ENCODE assay signal across 21 cellular contexts in the genomic region with DNA sequence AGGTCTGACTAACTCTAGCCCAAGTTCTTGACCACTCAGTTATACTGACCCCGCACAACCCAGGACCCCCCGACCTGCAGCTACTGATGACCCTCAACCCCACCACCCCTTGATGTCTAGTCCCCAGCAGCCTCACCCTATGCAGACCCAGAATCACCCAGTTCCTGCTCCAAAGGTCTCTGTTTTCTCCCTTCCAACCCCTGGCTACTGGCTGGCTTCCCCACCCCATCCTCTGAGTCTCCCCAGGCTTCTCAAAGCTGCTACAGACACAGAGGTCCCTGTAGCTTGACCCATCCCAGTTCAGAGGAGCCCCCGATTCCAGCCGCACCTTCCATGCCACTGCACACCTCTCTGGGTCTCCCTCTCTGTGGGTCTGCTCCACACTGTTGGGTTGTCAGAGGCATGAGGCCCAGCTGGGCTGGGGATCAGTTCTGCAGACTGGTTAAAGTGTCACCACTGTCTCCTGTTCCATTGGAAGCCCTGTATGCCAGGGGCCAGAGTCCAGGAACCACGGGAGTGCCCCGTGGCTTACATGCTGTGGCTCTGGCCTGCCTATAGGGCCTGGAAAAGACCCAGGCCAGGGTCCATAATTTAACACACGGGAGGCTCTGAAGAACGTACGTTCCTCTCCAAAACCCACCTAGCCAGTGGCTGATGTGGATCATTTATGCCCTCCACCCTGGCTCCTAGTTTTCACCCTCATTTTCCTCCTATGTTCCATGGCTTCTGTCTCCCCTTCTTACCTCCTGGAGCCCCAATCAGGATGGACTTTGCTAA. TPM values are rescaled to one million over a fixed set of nuclear protein-coding genes. Genes with fewer than 3 reads are reported as not detected.
"Had no signal": no experiment of that assay in that cellular context is flagged by ENCODE, and none has a peak within 500 bp of the region (broad histone marks: within the 10 kb centered on the region; RNA-seq: fewer than 3 reads in every experiment).

No MANE protein-coding gene starts in this region.

- H3K9me3 Mint-ChIP-seq: activated T-cell treated with anti-CD3 and anti-CD28 coated beads, Interleukin-2, amount 50 U/mL, for 4 hours; dendritic cell treated with granulocyte-macrophage colony-stimulating factor and Interleukin-4, amounts not matched to agents 40 ng/mL and 50 ng/mL, for 4 days; effector memory CD8-positive, alpha-beta T cell; naive thymus-derived CD8-positive, alpha-beta T cell had no signal

- H3K36me3 ChIP-seq: gastroesophageal sphincter, upper lobe of left lung had no signal

- ATAC-seq: activated CD8-positive, alpha-beta memory T cell treated with anti-CD3 and anti-CD28 coated beads, Interleukin-2, amount 10 ng/mL, durations not matched to agents 7 days and 5 days; activated T-cell treated with anti-CD3 and anti-CD28 coated beads, Interleukin-2, amount 50 U/mL, for 4 hours; effector memory CD8-positive, alpha-beta T cell; gastroesophageal sphincter; naive thymus-derived CD8-positive, alpha-beta T cell; psoas muscle; sciatic nerve had no signal

- H3K27ac ChIP-seq: gastroesophageal sphincter, psoas muscle, upper lobe of left lung had no signal

- H3K27ac Mint-ChIP-seq: activated CD8-positive, alpha-beta memory T cell treated with anti-CD3 and anti-CD28 coated beads, Interleukin-2, amount 10 ng/mL, durations not matched to agents 7 days and 5 days; brain; dendritic cell treated with granulocyte-macrophage colony-stimulating factor and Interleukin-4, amounts not matched to agents 40 ng/mL and 50 ng/mL, for 4 days; effector memory CD8-positive, alpha-beta T cell; naive thymus-derived CD8-positive, alpha-beta T cell had no signal

- H3K4me3 ChIP-seq: gastroesophageal sphincter, psoas muscle, upper lobe of left lung had no signal

- H3K4me1 ChIP-seq: psoas muscle, upper lobe of left lung had no signal

- H3K4me3 Mint-ChIP-seq: activated CD8-positive, alpha-beta memory T cell treated with anti-CD3 and anti-CD28 coated beads, Interleukin-2, amount 10 ng/mL, durations not matched to agents 7 days and 5 days; activated naive CD8-positive, alpha-beta T cell; activated T-cell treated with anti-CD3 and anti-CD28 coated beads, Interleukin-2, amount 50 U/mL, for 4 hours; brain; dendritic cell treated with granulocyte-macrophage colony-stimulating factor and Interleukin-4, amounts not matched to agents 40 ng/mL and 50 ng/mL, for 4 days; effector memory CD8-positive, alpha-beta T cell; naive thymus-derived CD8-positive, alpha-beta T cell had no signal

- DNase-seq: activated CD4-positive, alpha-beta T cell treated with anti-CD3 and anti-CD28 coated beads, Interleukin-2, amount 50 U/mL, for 48 hours; activated CD4-positive, CD25-positive, alpha-beta regulatory T cell treated with anti-CD3 and anti-CD28 coated beads, Interleukin-2, amount 50 U/mL, for 72 hours; activated CD8-positive, alpha-beta memory T cell treated with anti-CD3 and anti-CD28 coated beads, Interleukin-2, amount 10 ng/mL, durations not matched to agents 7 days and 5 days; activated gamma-delta T cell; activated T-cell treated with anti-CD3 and anti-CD28 coated beads, Interleukin-2, amount 50 U/mL, for 4 hours; amygdala; effector memory CD8-positive, alpha-beta T cell; kidney glomerular epithelial cell; naive thymus-derived CD8-positive, alpha-beta T cell; psoas muscle; stimulated activated CD4-positive, alpha-beta T cell treated with anti-CD3 and anti-CD28 coated beads, Interleukin-12 subunit alpha, Interleukin-12 subunit beta, amount 100 ng/mL, for 4 hours; stimulated activated naive CD4-positive, alpha-beta T cell had no signal

- H3K36me3 Mint-ChIP-seq: activated CD8-positive, alpha-beta memory T cell treated with anti-CD3 and anti-CD28 coated beads, Interleukin-2, amount 10 ng/mL, durations not matched to agents 7 days and 5 days; activated naive CD8-positive, alpha-beta T cell; brain had no signal

- H3K9me3 ChIP-seq: gastroesophageal sphincter, psoas muscle, upper lobe of left lung had no signal

RNA-seq across cellular contexts. Expression of gene PKLR, which starts 0.5 kb away (rescaled TPM):
- total RNA-seq: activated CD8-positive, alpha-beta memory T cell treated with anti-CD3 and anti-CD28 coated beads, Interleukin-2, amount 10 ng/mL, durations not matched to agents 7 days and 5 days; epithelial cell of proximal tubule; gastroesophageal sphincter; lung microvascular endothelial cell; naive thymus-derived CD8-positive, alpha-beta T cell; omental fat pad; psoas muscle; sciatic nerve had no signal
- polyA plus RNA-seq: naive thymus-derived CD8-positive, alpha-beta T cell had no signal
